22 cellular contexts compared by ENCODE assay signal in genomic region chr11:11084337-11084736, GRCh38.
DNase-seq lines count a peak whose midpoint lies in the region; ATAC-seq, FAIRE-seq and TF ChIP-seq lines count a peak whose summit lies in the region.
"Had no signal": no experiment of that assay in that cellular context is flagged by ENCODE, and none has a peak within 500 bp of the region (broad histone marks: within the 10 kb centered on the region; RNA-seq: fewer than 3 reads in every experiment).

No MANE protein-coding gene starts in this region.

- H3K4me1 Mint-ChIP-seq in endothelial cell (ENCODE audit: unreplicated experiment) = no peaks in the 10 kb centered on the region
- H3K4me1 Mint-ChIP-seq: B cell had no signal

- intact Hi-C loops in gastrocnemius medialis (cut with DNase I; ENCODE audit: low total_unique reads) = loop anchor here (5.0 kb wide), 2 partner anchors 63 to 183 kb away; no protein-coding TSS in a partner anchor

- no peaks in the 10 kb centered on the region for H3F3A ChIP-seq in MM.1S (ENCODE audit: insufficient read depth, low read length)

- no peak overlapping the region for H2AK5ac ChIP-seq in H1 (ENCODE audit: low read depth, low read length)

- H3K4me1 ChIP-seq in MM.1S (ENCODE audit: low read length) (peaks cover 14% of the 10 kb centered on the region), H1 (replicated peaks in 1 of 4; ENCODE audit: control insufficient read depth in 3 of 4, insufficient read depth in 4 of 4, low read length in 3 of 4) (peaks cover 0 to 15% (median 9%) of the 10 kb centered on the region in 4 experiments; a peak in 4 of 7 replicates), gastrocnemius medialis (peaks cover 24 to 30% of the 10 kb centered on the region in 2 donors)
- H3K4me1 ChIP-seq: A549; BLaER1 treated with 17β-estradiol and CSF1 and Interleukin-3, amounts not matched to agents 10 nM and 100 nM; Caco-2 had no signal

- no peak for FAIRE-seq in H1 (lab: Jason Lieb, UNC)
- FAIRE-seq: A549, D721Med, G401.6, GM12891, GM19239 had no signal

- no peak for DNase-seq in MM.1S
- no peak for DNase-seq in H1 (ENCODE audit: low read depth in 1 of 2, low spot score in 2 of 2)
- no peak for DNase-seq in gastrocnemius medialis
- no peak for DNase-seq in NCI-H187 treated with DMSO at 0.1 percent for 48 hours (lab: John Stamatoyannopoulos, UW)
- no peak for DNase-seq in endothelial cell (ENCODE audit: low spot score)
- DNase-seq: AML-193; Caco-2; Calu3; CD4-positive, alpha-beta T cell; CD8-positive, alpha-beta T cell; DMS79 treated with DMSO at 0.1 percent for 48 hours; GF-D8 had no signal

- TF ChIP-seq EP300 in H1 (IDR thresholded peaks at IDR 0.05; ENCODE audit: borderline replicate concordance in 1 of 2, low read depth in 2 of 2, low read length in 2 of 2) = no peak

- no peak overlapping the region for H4K8ac ChIP-seq in H1 (ENCODE audit: extremely low read depth, insufficient read depth, low read length)

- H3K14ac ChIP-seq in H1 (ENCODE audit: insufficient read length) = no peak overlapping the region

- no peaks in the 10 kb centered on the region for H3K9me2 ChIP-seq in MM.1S (replicated peaks; ENCODE audit: insufficient read depth, low read length)

- H4K20me1 ChIP-seq in MM.1S (ENCODE audit: insufficient read depth, low read length) (no peaks in the 10 kb centered on the region), H1 (replicated peaks in 1 of 2; ENCODE audit: control insufficient read depth in 1 of 2, insufficient read depth in 2 of 2, low read length in 2 of 2) (no peaks in the 10 kb centered on the region)
- H4K20me1 ChIP-seq: BLaER1 treated with 17β-estradiol and CSF1 and Interleukin-3, amounts not matched to agents 10 nM and 100 nM had no signal

- TF ChIP-seq CTCF in MM.1S (IDR thresholded peaks at IDR 0.05; ENCODE audit: low read length) (no peak), H1 (IDR thresholded peaks at IDR 0.05; ENCODE audit: control extremely low read depth in 1 of 3, insufficient read depth in 1 of 3, low read depth in 1 of 3, low read length in 3 of 3) (no peak), gastrocnemius medialis (IDR thresholded peaks at IDR 0.05 in 4 of 5, conservative IDR thresholded peaks at IDR 0.05 in 1 of 5) (no peak), endothelial cell (IDR thresholded peaks at IDR 0.05; ENCODE audit: unreplicated experiment) (no peak)

- no peak overlapping the region for H3K23ac ChIP-seq in H1 (ENCODE audit: insufficient read length)

- no peak overlapping the region for H3K27ac Mint-ChIP-seq in endothelial cell (ENCODE audit: unreplicated experiment)
- H3K27ac Mint-ChIP-seq: B cell; CD4-positive, alpha-beta T cell; CD8-positive, alpha-beta T cell had no signal

- ATAC-seq in gastrocnemius medialis (peak; percentile 35 to 64), SK-N-SH treated with all-trans-retinoic acid at 6 μM for 48 hours (no peak)
- ATAC-seq: A549; CD8-positive, alpha-beta T cell had no signal

- H2BK20ac ChIP-seq in H1 (ENCODE audit: low read length) = no peak overlapping the region

- H2BK15ac ChIP-seq in H1 (ENCODE audit: low read length) = 0 out of 2 replicates have a peak overlapping the region, but pooled peaks have one; percentile 22

- no peaks in the 10 kb centered on the region for H3K36me3 Mint-ChIP-seq in endothelial cell (ENCODE audit: low read depth, unreplicated experiment)
- H3K36me3 Mint-ChIP-seq: CD8-positive, alpha-beta T cell had no signal

- H3K27me3 ChIP-seq in MM.1S (replicated peaks; ENCODE audit: insufficient read depth, low read length) (no peaks in the 10 kb centered on the region), H1 (replicated peaks in 1 of 4; ENCODE audit: control insufficient read depth in 3 of 4, extremely low read depth in 1 of 4, insufficient read depth in 3 of 4, low read length in 3 of 4) (no peaks in the 10 kb centered on the region; a peak in 1 of 7 replicates), gastrocnemius medialis (no peaks in the 10 kb centered on the region)
- H3K27me3 ChIP-seq: BLaER1 treated with 17β-estradiol and CSF1 and Interleukin-3, amounts not matched to agents 10 nM and 100 nM had no signal

- no peaks in the 10 kb centered on the region for H3K23me2 ChIP-seq in H1 (ENCODE audit: low read depth, low read length)

- peak overlapping the region; percentile 38; the same call in 1 of the 2 replicates for H3K4me2 ChIP-seq in MM.1S (ENCODE audit: low read depth, low read length)
- H3K4me2 ChIP-seq in H1 (ENCODE audit: insufficient read depth in 1 of 2, low read depth in 2 of 2, low read length in 2 of 2) = no peak overlapping the region
- H3K4me2 ChIP-seq: A549; BLaER1 treated with 17β-estradiol and CSF1 and Interleukin-3, amounts not matched to agents 10 nM and 100 nM had no signal

- 88% methylated on average over 1 of the region's 1 CpG; no CpG with 5 or more reads in 1 of the 2 experiments for WGBS in H1 (ENCODE audit: extremely low coverage in 1 of 2, insufficient coverage in 1 of 2, insufficient read length in 1 of 2, insufficient replicate concordance in 2 of 2, low coverage in 1 of 2, low lambda C conversion rate in 2 of 2, missing lambda C conversion rate in 1 of 2), 2 experiments

- H3K36me3 ChIP-seq in MM.1S (replicated peaks; ENCODE audit: insufficient read depth, low read length) (no peaks in the 10 kb centered on the region), H1 (ENCODE audit: control insufficient read depth in 2 of 4, insufficient read depth in 4 of 4, low read length in 3 of 4) (no peaks in the 10 kb centered on the region), gastrocnemius medialis (no peaks in the 10 kb centered on the region)
- H3K36me3 ChIP-seq: BLaER1 treated with 17β-estradiol and CSF1 and Interleukin-3, amounts not matched to agents 10 nM and 100 nM had no signal

- no peak overlapping the region for H4K91ac ChIP-seq in H1 (replicated peaks; ENCODE audit: insufficient read length, low read length)

- TF ChIP-seq POLR2A in H1 (IDR thresholded peaks at IDR 0.05; ENCODE audit: control extremely low read depth in 1 of 2, low read depth in 2 of 2, low read length in 2 of 2) (no peak), gastrocnemius medialis (IDR thresholded peaks at IDR 0.05) (no peak)

- H3K79me1 ChIP-seq in H1 (ENCODE audit: low read depth, low read length) = no peaks in the 10 kb centered on the region

- H3K4ac ChIP-seq in H1 (replicated peaks; ENCODE audit: insufficient read length, low read depth, low read length) = peak overlapping the region; percentile 80

- H3K56ac ChIP-seq in H1 (replicated peaks; ENCODE audit: insufficient read length, low read depth, low read length) = no peak overlapping the region

- no peak overlapping the region for H4K5ac ChIP-seq in H1 (ENCODE audit: insufficient read length, low read depth, low read length)

- no peak for TF ChIP-seq RAD21 in H1 (IDR thresholded peaks at IDR 0.05 in 1 of 2, conservative IDR thresholded peaks at IDR 0.05 in 1 of 2; ENCODE audit: low read depth in 2 of 2, low read length in 2 of 2)

- H2BK5ac ChIP-seq in H1 (ENCODE audit: low read depth, low read length) = no peak overlapping the region

- H2BK120ac ChIP-seq in H1 (replicated peaks; ENCODE audit: low read depth, low read length) = no peak overlapping the region

- CTCF ChIA-PET in H1 (lab: Charles Lee; ENCODE audit: partially characterized antibody) = interaction anchor here (1.1 to 2.1 kb wide), 2 partner anchors 47 to 72 kb away, joined by 3 to 4 read pairs; no protein-coding TSS in a partner anchor

- H3K9ac ChIP-seq in MM.1S (ENCODE audit: low read length) (no peak overlapping the region), H1 (replicated peaks in 1 of 4; ENCODE audit: extremely low read depth in 1 of 4, low read depth in 3 of 4, low read length in 3 of 4) (no peak overlapping the region)
- H3K9ac ChIP-seq: BLaER1 treated with 17β-estradiol and CSF1 and Interleukin-3, amounts not matched to agents 10 nM and 100 nM had no signal

- H3K4me3 ChIP-seq in MM.1S (ENCODE audit: low read length) = peak overlapping the region; percentile 10; the same call in 1 of the 2 replicates
- no peak overlapping the region for H3K4me3 ChIP-seq in H1 (ENCODE audit: extremely low read depth in 1 of 4, insufficient read depth in 2 of 4, low read depth in 3 of 4, low read length in 4 of 4)
- H3K4me3 ChIP-seq in gastrocnemius medialis = no peak overlapping the region
- H3K4me3 ChIP-seq: A549; BLaER1 treated with 17β-estradiol and CSF1 and Interleukin-3, amounts not matched to agents 10 nM and 100 nM had no signal

- no peak overlapping the region for H2BK12ac ChIP-seq in H1 (ENCODE audit: low read depth, low read length)

- H3K27ac ChIP-seq in MM.1S (ENCODE audit: low read length) (peak overlapping the region; percentile 21; the same call in 1 of the 2 replicates), H1 (ENCODE audit: low read depth, low read length) (no peak overlapping the region), gastrocnemius medialis (no peak overlapping the region)
- H3K27ac ChIP-seq: 22Rv1; A549; BLaER1 treated with 17β-estradiol and CSF1 and Interleukin-3, amounts not matched to agents 10 nM and 100 nM; C4-2B had no signal

- no peak overlapping the region for H3K4me3 Mint-ChIP-seq in endothelial cell (ENCODE audit: unreplicated experiment)
- H3K4me3 Mint-ChIP-seq: B cell; CD4-positive, alpha-beta T cell; CD8-positive, alpha-beta T cell had no signal

- no peaks in the 10 kb centered on the region for H3K9me3 ChIP-seq in MM.1S (replicated peaks; ENCODE audit: insufficient read depth, low read length)
- no peaks in the 10 kb centered on the region for H3K9me3 ChIP-seq in H1 (ENCODE audit: insufficient read depth in 2 of 2, low read depth in 1 of 2, low read length in 1 of 2)
- H3K9me3 ChIP-seq in gastrocnemius medialis = no peaks in the 10 kb centered on the region
- H3K9me3 ChIP-seq: A549, Caco-2 had no signal

- no peaks in the 10 kb centered on the region for H3K27me3 Mint-ChIP-seq in endothelial cell (ENCODE audit: unreplicated experiment)
- H3K27me3 Mint-ChIP-seq: CD4-positive, alpha-beta T cell had no signal

- H3K79me2 ChIP-seq in MM.1S (ENCODE audit: low read length) (no peaks in the 10 kb centered on the region), H1 (ENCODE audit: control insufficient read depth in 1 of 2, insufficient read depth in 2 of 2, low read length in 2 of 2) (no peaks in the 10 kb centered on the region)

- no peaks in the 10 kb centered on the region for H3K9me3 Mint-ChIP-seq in endothelial cell (ENCODE audit: unreplicated experiment)
- H3K9me3 Mint-ChIP-seq: CD4-positive, alpha-beta T cell had no signal

- in situ Hi-C loops in gastrocnemius medialis (cut with MboI; ENCODE audit: low sequenced_read_pairs in 4 of 4) = no loop called here

- H2AFZ ChIP-seq in MM.1S (ENCODE audit: low read length) = peak overlapping the region; percentile 45
- no peak overlapping the region for H2AFZ ChIP-seq in H1 (ENCODE audit: low read length)

- H3K18ac ChIP-seq in H1 (ENCODE audit: extremely low read depth, low read length) = no peak overlapping the region

- POLR2A ChIA-PET in H1 (lab: Charles Lee; ENCODE audit: partially characterized antibody) = interaction anchor here (0.7 kb wide), 1 partner anchor 179 kb away, joined by 3 read pairs; no protein-coding TSS in a partner anchor

TF ChIP-seq in H1, 55 proteins besides CTCF, POLR2A, EP300 and RAD21 (continues in another document):
- TF ChIP-seq BRCA1 (IDR thresholded peaks at IDR 0.05; ENCODE audit: low read depth, low read length) = no peak
- no peak for TF ChIP-seq FOSL1 (IDR thresholded peaks at IDR 0.05; ENCODE audit: insufficient read depth, low read depth, low read length)

TF ChIP-seq in SK-N-SH treated with all-trans-retinoic acid at 6 μM for 48 hours, 23 proteins besides CTCF, POLR2A, EP300 and RAD21 (continues in another document):
- TF ChIP-seq ZFP30 (CRISPR knock-in tag; IDR thresholded peaks at IDR 0.05) = no peak
- no peak for TF ChIP-seq ESRRG (CRISPR knock-in tag; IDR thresholded peaks at IDR 0.05)
